In the genomic region with DNA sequence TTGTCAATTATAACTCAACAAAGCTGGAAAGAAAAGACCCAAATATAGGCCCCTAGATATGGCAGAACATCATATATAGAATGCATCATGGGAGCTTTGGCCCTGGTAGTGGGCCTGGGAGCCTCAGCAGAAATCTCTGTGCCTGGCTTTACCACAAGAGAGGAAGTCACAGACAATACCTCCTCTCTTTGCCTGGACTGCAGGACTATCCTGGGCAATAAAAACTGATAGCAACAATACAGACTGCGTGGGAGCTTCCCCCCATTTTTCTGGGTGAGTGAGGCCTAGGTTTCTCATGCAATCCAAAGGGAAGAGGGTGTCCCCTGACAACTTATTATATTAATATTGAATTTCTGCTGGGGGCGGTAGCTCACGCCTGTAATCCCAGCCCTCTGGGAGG, we compare ENCODE assay signal across 18 cellular contexts.
"Had no signal": no experiment of that assay in that cellular context is flagged by ENCODE, and none has a peak within 500 bp of the region (broad histone marks: within the 10 kb centered on the region; RNA-seq: fewer than 3 reads in every experiment).

No MANE protein-coding gene starts in this region.

- H3K27ac Mint-ChIP-seq: natural killer cell had no signal

- H3K4me3 ChIP-seq: coronary artery, heart right ventricle, mucosa of descending colon, ovary, right atrium auricular region, smooth muscle cell, suprapubic skin, thyroid gland, upper lobe of right lung, vagina had no signal

- H3K4me1 Mint-ChIP-seq: natural killer cell had no signal

- ATAC-seq: esophagus mucosa; heart right ventricle; mucosa of descending colon; natural killer cell; stimulated activated naive CD8-positive, alpha-beta T cell treated with anti-CD3 and anti-CD28 coated beads, Interleukin-15, Interleukin-2, amounts not matched to agents 100 U/mL and 50 U/mL, for 24 hours; upper lobe of right lung had no signal

- H3K9me3 Mint-ChIP-seq: natural killer cell had no signal

- H3K27ac ChIP-seq: coronary artery, heart right ventricle, ovary, right atrium auricular region, suprapubic skin, thyroid gland, upper lobe of right lung, vagina had no signal

- DNase-seq: effector memory CD4-positive, alpha-beta T cell; heart right ventricle; hypothalamus; kidney glomerular epithelial cell; mucosa of descending colon; natural killer cell; ovary; stimulated activated CD4-positive, alpha-beta T cell treated with anti-CD3 and anti-CD28 coated beads, Interleukin-2, amount 100 ng/mL, for 48 hours; stimulated activated naive CD8-positive, alpha-beta T cell treated with anti-CD3 and anti-CD28 coated beads, Interleukin-15, Interleukin-2, amounts not matched to agents 100 U/mL and 50 U/mL, for 24 hours; thyroid gland; upper lobe of right lung had no signal

- H3K36me3 ChIP-seq: heart right ventricle, ovary, right atrium auricular region, suprapubic skin, thyroid gland, upper lobe of right lung, vagina had no signal

- H3K9me3 ChIP-seq: mucosa of descending colon, ovary, right atrium auricular region, thyroid gland, upper lobe of right lung, vagina had no signal

- H3K4me2 ChIP-seq: smooth muscle cell had no signal

- H3K27me3 ChIP-seq: heart right ventricle, ovary, right atrium auricular region, suprapubic skin, thyroid gland, upper lobe of right lung, vagina had no signal

- H3K4me3 Mint-ChIP-seq: natural killer cell, neural crest cell had no signal

- H3K36me3 Mint-ChIP-seq: natural killer cell had no signal
